ENCODE assay signal across 1 cellular context in the genomic region with DNA sequence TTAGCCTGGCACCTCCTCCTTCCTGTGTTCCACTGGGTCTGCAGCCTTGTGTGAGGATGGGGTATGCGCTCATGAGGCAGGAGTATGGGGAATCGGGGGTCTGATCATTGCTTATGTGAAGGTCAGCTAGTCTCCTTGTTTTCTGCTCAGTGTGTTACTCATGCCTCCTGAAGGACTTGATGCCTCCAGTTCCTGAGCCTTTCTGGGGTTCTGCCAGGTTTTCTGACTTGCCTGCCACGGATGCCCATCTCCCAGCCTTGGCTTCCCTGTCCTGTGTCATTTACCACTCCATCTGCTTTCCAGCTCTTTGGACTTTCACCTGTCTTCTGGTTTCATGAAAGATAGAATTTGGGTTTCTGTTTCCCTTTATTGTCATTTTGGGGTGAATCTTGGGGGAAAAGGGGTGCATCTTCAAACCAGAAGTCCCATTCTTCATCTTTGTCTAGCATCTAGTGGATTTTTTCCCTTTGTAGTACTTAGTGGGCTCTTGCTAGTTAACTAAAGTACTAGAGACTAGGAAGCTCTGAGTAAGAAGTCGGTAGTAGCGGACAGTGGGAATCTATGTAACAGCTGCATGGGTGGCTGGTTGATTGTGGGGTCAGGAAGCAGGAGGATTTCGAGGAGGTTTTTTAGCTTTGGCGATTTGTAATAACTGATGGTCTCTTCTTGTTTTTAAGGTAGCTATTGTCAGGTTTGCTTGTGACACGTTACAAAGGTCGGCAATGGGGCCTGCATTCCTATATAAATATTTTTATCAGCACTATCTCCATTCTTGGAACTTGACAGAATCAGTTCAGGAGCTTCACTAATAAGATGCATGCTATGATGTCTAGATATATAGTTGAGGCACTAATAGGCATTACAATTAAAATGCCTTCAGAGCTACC.
TF ChIP-seq lines count a peak whose summit lies in the region.

No MANE protein-coding gene starts in this region.

TF ChIP-seq in SK-N-SH, 30 proteins besides CTCF, POLR2A, EP300 and RAD21 (continued from another document):
- TF ChIP-seq GABPA (IDR thresholded peaks at IDR 0.05; ENCODE audit: low read depth) (no peak), ZBTB33 (IDR thresholded peaks at IDR 0.05; ENCODE audit: borderline replicate concordance, low read depth) (no peak), MEF2A (IDR thresholded peaks at IDR 0.05; ENCODE audit: borderline replicate concordance, low read depth) (no peak), EZH2phosphoT487 (IDR thresholded peaks at IDR 0.05; ENCODE audit: borderline replicate concordance, low read depth) (no peak)
- TF ChIP-seq, protein P1, sequence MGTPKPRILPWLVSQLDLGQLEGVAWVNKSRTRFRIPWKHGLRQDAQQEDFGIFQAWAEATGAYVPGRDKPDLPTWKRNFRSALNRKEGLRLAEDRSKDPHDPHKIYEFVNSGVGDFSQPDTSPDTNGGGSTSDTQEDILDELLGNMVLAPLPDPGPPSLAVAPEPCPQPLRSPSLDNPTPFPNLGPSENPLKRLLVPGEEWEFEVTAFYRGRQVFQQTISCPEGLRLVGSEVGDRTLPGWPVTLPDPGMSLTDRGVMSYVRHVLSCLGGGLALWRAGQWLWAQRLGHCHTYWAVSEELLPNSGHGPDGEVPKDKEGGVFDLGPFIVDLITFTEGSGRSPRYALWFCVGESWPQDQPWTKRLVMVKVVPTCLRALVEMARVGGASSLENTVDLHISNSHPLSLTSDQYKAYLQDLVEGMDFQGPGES (IDR thresholded peaks at IDR 0.05; ENCODE audit: low read depth, low read length) = no peak
TF ChIP-seq in SK-N-SH: peak in this region for 0.
